16 cellular contexts compared by ENCODE assay signal in the genomic region with DNA sequence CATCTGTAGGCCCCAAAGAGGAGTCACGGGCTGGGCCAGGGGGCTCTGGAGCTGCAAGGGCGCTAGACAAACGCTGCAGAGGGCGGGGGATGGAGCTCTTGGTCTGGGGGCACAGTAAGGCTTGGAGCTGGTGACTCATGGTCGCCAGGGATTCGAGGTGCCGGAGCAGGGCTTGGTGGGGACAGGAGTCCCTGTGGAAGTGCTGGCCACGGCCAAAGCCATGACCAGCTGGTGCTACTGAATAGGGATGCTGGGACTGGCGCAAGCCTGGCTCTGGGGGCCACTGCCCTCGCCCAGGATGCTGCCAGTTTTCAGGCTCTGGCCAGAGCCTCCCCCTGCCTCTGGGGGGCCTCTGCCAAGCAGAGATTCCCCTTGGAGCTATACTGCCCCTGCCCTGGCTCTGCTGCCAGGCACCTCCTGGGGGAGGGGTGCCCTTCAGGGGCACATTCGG. TPM values are rescaled to one million over a fixed set of nuclear protein-coding genes. Genes with fewer than 3 reads are reported as not detected.
DNase-seq lines count a peak whose midpoint lies in the region; ATAC-seq and TF ChIP-seq lines count a peak whose summit lies in the region.
"Had no signal": no experiment of that assay in that cellular context is flagged by ENCODE, and none has a peak within 500 bp of the region (broad histone marks: within the 10 kb centered on the region; RNA-seq: fewer than 3 reads in every experiment).

No MANE protein-coding gene starts in this region.

- H3K4me3 Mint-ChIP-seq in natural killer cell treated with Interleukin-12 subunit alpha and Interleukin-12 subunit beta and Interleukin-15 and Interleukin-18, amount 100 ng/mL, for 72 hours, result no peak overlapping the region
- H3K4me3 Mint-ChIP-seq in natural killer cell, result no peak overlapping the region
- H3K4me3 Mint-ChIP-seq in nephron progenitor cell, result no peak overlapping the region

- peaks cover 9 to 12% of the 10 kb centered on the region in 2 donors for H3K4me1 Mint-ChIP-seq in natural killer cell treated with Interleukin-12 subunit alpha and Interleukin-12 subunit beta and Interleukin-15 and Interleukin-18, amount 100 ng/mL, for 72 hours (ENCODE audit: low read depth in 2 of 2)
- H3K4me1 Mint-ChIP-seq in natural killer cell, result peaks cover 11 to 28% of the 10 kb centered on the region in 2 donors
- peaks cover 31% of the 10 kb centered on the region for H3K4me1 Mint-ChIP-seq in nephron progenitor cell

- intact Hi-C loops in natural killer cell (cut with micrococcal nuclease) (no loop called here), dorsolateral prefrontal cortex (cut with DNase I) (loop anchor here in 1 of 2 donors (2.0 to 10.0 kb wide), 2 partner anchors 126 to 174 kb away; no protein-coding TSS in a partner anchor)

- no peaks in the 10 kb centered on the region for H3K36me3 Mint-ChIP-seq in natural killer cell treated with Interleukin-12 subunit alpha and Interleukin-12 subunit beta and Interleukin-15 and Interleukin-18, amount 100 ng/mL, for 72 hours
- H3K36me3 Mint-ChIP-seq in natural killer cell (no peaks in the 10 kb centered on the region), nephron progenitor cell (ENCODE audit: low read depth) (no peaks in the 10 kb centered on the region)

- TF ChIP-seq CTCF in natural killer cell (IDR thresholded peaks at IDR 0.05), result no peak
- no peak for TF ChIP-seq CTCF in dorsolateral prefrontal cortex (IDR thresholded peaks at IDR 0.05 in 54 of 56, conservative IDR thresholded peaks at IDR 0.05 in 2 of 56; ENCODE audit: low read depth in 1 of 56, partially characterized antibody in 56 of 56)
- no peak for TF ChIP-seq CTCF in nephron progenitor cell (IDR thresholded peaks at IDR 0.05)

- no peak for ATAC-seq in natural killer cell treated with Interleukin-12 subunit alpha and Interleukin-12 subunit beta and Interleukin-15 and Interleukin-18, amount 100 ng/mL, for 72 hours
- ATAC-seq in natural killer cell, result no peak
- no peak for ATAC-seq in esophagus mucosa
- ATAC-seq: GM12878, K562 had no signal

- H3K27me3 Mint-ChIP-seq in natural killer cell treated with Interleukin-12 subunit alpha and Interleukin-12 subunit beta and Interleukin-15 and Interleukin-18, amount 100 ng/mL, for 72 hours, result no peaks in the 10 kb centered on the region
- H3K27me3 Mint-ChIP-seq in natural killer cell (ENCODE audit: low read depth in 2 of 2), result no peaks in the 10 kb centered on the region
- H3K27me3 Mint-ChIP-seq in nephron progenitor cell (ENCODE audit: low read depth, poor library complexity), result peaks cover 26% of the 10 kb centered on the region
- H3K27me3 Mint-ChIP-seq: CD4-positive, alpha-beta memory T cell had no signal

- DNase-seq in natural killer cell treated with Interleukin-12 subunit alpha and Interleukin-12 subunit beta and Interleukin-15 and Interleukin-18, amount 100 ng/mL, for 72 hours (ENCODE audit: low spot score), result peak; percentile 56
- DNase-seq in natural killer cell, result no peak
- peak in 4 of 10 donors; percentile 3 to 45 (median 36) for DNase-seq in dorsolateral prefrontal cortex
- DNase-seq in mesenteric fat pad (ENCODE audit: low spot score), result peak; percentile 83
- no peak for DNase-seq in nephron progenitor cell
- no peak for DNase-seq in substantia nigra (lab: John Stamatoyannopoulos, UW)
- DNase-seq: CD4-positive, alpha-beta memory T cell; DMS79; HCEC 1CT; NCI-H446; NCI-H748 treated with DMSO at 0.1 percent for 48 hours; PC-9 had no signal

- no peaks in the 10 kb centered on the region for H3K9me3 Mint-ChIP-seq in natural killer cell treated with Interleukin-12 subunit alpha and Interleukin-12 subunit beta and Interleukin-15 and Interleukin-18, amount 100 ng/mL, for 72 hours
- H3K9me3 Mint-ChIP-seq in natural killer cell (no peaks in the 10 kb centered on the region), nephron progenitor cell (no peaks in the 10 kb centered on the region)
- H3K9me3 Mint-ChIP-seq: CD4-positive, alpha-beta memory T cell had no signal

- H3K27ac ChIP-seq in dorsolateral prefrontal cortex (peak overlapping the region in 39 of 59 donors; percentile 0 to 99 (median 93)), substantia nigra (ENCODE audit: low read depth, low read length, poor library complexity, severe bottlenecking) (no peak overlapping the region)
- H3K27ac ChIP-seq: PC-9 had no signal

- H3K27me3 ChIP-seq in dorsolateral prefrontal cortex, result no peaks in the 10 kb centered on the region

- no peak overlapping the region for H3K27ac Mint-ChIP-seq in natural killer cell treated with Interleukin-12 subunit alpha and Interleukin-12 subunit beta and Interleukin-15 and Interleukin-18, amount 100 ng/mL, for 72 hours
- H3K27ac Mint-ChIP-seq in natural killer cell, result no peak overlapping the region
- no peak overlapping the region for H3K27ac Mint-ChIP-seq in nephron progenitor cell

- H3K4me3 ChIP-seq in dorsolateral prefrontal cortex, result no peak overlapping the region
- H3K4me3 ChIP-seq: GM12878, K562, PC-9 had no signal

RNA-seq across cellular contexts. Expression of a gene that starts 25.2 kb away (rescaled TPM):
- total RNA-seq in natural killer cell treated with Interleukin-12 subunit alpha and Interleukin-12 subunit beta and Interleukin-15 and Interleukin-18, amount 100 ng/mL, for 72 hours, result not detected
- total RNA-seq in natural killer cell, result under 1 TPM in 2 of 3 donors, not detected in 1; 0.54 to 0.68 TPM
- 1 to 10 TPM in 68 of 120 experiments, under 1 TPM in 48, not detected in 4; 0.14 to 9.4 (median 1.1) TPM for total RNA-seq in dorsolateral prefrontal cortex
- 9.5 TPM for total RNA-seq in mesenteric fat pad
- total RNA-seq in esophagus mucosa, result 0.68 TPM
- total RNA-seq: B cell had no signal

RNA-seq across cellular contexts. Expression of a gene that starts 26.5 kb away (rescaled TPM):
- total RNA-seq in natural killer cell treated with Interleukin-12 subunit alpha and Interleukin-12 subunit beta and Interleukin-15 and Interleukin-18, amount 100 ng/mL, for 72 hours, result 1 to 10 TPM in 1 of 2 donors, not detected in 1; 1.2 TPM
- 10 to 100 TPM in 2 of 3 donors, 1 to 10 TPM in 1; 7.6 to 19.9 (median 12.8) TPM for total RNA-seq in natural killer cell
- 100 to 1,000 TPM; 101 to 272 (median 186) TPM for total RNA-seq in dorsolateral prefrontal cortex
- 3.9 TPM for total RNA-seq in mesenteric fat pad
- total RNA-seq in esophagus mucosa, result 0.24 TPM

Comparison
In these comparisons a context has a peak if more than half of its experiments do, and no peak if none do; other contexts are left out.
1. DNase-seq: peak in natural killer cell treated with Interleukin-12 subunit alpha and Interleukin-12 subunit beta and Interleukin-15 and Interleukin-18, amount 100 ng/mL, for 72 hours (single experiment) and mesenteric fat pad (single experiment); none in natural killer cell (single experiment), nephron progenitor cell (single experiment) and substantia nigra (0 of 49).
2. RNA of a gene that starts 26.5 kb away (total RNA-seq): 101 to 272 TPM in dorsolateral prefrontal cortex; 7.6 to 19.9 TPM in natural killer cell, 3.9 TPM in mesenteric fat pad (single experiment), 1.2 TPM in natural killer cell treated with Interleukin-12 subunit alpha and Interleukin-12 subunit beta and Interleukin-15 and Interleukin-18, amount 100 ng/mL, for 72 hours and 0.24 TPM in esophagus mucosa (single experiment); every median in the first group is over 4 times any median in the second.